ENCODE assay signal across 24 cellular contexts in the genomic region with DNA sequence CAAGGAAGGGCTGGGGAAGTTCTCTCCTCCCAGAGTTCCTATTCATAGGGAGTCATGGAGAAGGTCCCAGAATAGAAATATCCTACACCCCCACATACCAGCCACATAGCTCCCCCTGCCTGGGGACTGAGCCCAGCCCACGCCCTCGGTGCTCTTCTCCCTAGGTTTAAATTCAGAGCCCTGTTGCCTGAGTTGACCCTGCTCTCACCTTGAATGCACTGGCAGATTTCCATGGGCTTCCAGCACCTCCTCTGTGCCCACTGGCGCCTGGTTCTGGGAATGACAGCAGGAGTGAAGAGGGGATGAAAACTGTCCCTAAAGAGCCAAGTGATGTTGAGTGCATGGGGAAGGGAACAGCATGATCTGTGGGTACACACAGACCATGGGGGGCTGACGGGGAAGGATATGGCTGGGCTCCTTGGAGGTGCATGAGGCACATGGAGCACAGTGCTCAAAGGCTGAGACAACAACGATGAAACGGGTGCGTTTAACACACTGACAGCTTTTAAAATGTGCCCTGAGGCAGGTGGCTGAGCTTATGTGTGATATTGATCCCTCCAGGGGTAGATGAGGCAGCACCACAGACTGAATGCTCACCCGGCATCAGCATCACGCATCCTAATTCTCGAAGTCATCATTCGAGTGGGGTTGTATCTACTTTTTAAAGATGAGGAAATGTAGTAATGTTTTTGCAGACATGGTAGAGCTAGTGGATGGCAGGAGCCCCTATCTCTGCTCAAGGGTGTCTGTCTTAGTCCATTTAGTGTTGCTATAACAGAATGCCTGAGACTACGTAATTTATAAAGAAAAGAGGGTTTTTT. TPM values are rescaled to one million over a fixed set of nuclear protein-coding genes. Genes with fewer than 3 reads are reported as not detected.
A peak's percentile ranks its signal among the peaks of the same experiment; 100 is the strongest.
DNase-seq lines count a peak whose midpoint lies in the region; ATAC-seq and TF ChIP-seq lines count a peak whose summit lies in the region.
"Had no signal": no experiment of that assay in that cellular context is flagged by ENCODE, and none has a peak within 500 bp of the region (broad histone marks: within the 10 kb centered on the region; RNA-seq: fewer than 3 reads in every experiment).

No MANE protein-coding gene starts in this region.

- H3K27ac ChIP-seq in right atrium auricular region, result no peak overlapping the region
- no peak overlapping the region for H3K27ac ChIP-seq in coronary artery
- H3K27ac ChIP-seq: neutrophil, psoas muscle, uterus had no signal

- H3K27me3 ChIP-seq in right atrium auricular region, result no peaks in the 10 kb centered on the region
- H3K27me3 ChIP-seq: neutrophil, uterus had no signal

- peaks cover 5% of the 10 kb centered on the region for H3K27me3 Mint-ChIP-seq in nephron progenitor cell (ENCODE audit: low read depth, poor library complexity)
- no peaks in the 10 kb centered on the region for H3K27me3 Mint-ChIP-seq in activated CD8-positive, alpha-beta T cell treated with anti-CD3 and anti-CD28 coated beads, Interleukin-2, amount 10 ng/mL, durations not matched to agents 7 days and 5 days (ENCODE audit: low read depth)
- no peaks in the 10 kb centered on the region for H3K27me3 Mint-ChIP-seq in activated T-helper 17 cell treated with anti-CD3 and anti-CD28 coated beads, Interleukin-2, amount 50 U/mL, for 72 hours
- H3K27me3 Mint-ChIP-seq: activated CD4-positive, alpha-beta memory T cell treated with anti-CD3 and anti-CD28 coated beads, Interleukin-2, amount 10 ng/mL, durations not matched to agents 7 days and 5 days; B cell had no signal

- peak overlapping the region; percentile 36 for H3K27ac Mint-ChIP-seq in nephron progenitor cell
- no peak overlapping the region for H3K27ac Mint-ChIP-seq in activated CD8-positive, alpha-beta T cell treated with anti-CD3 and anti-CD28 coated beads, Interleukin-2, amount 10 ng/mL, durations not matched to agents 7 days and 5 days
- H3K27ac Mint-ChIP-seq in activated T-helper 17 cell treated with anti-CD3 and anti-CD28 coated beads, Interleukin-2, amount 50 U/mL, for 72 hours, result no peak overlapping the region
- H3K27ac Mint-ChIP-seq: activated CD4-positive, alpha-beta memory T cell treated with anti-CD3 and anti-CD28 coated beads, Interleukin-2, amount 10 ng/mL, durations not matched to agents 7 days and 5 days; activated naive CD4-positive, alpha-beta T cell treated with anti-CD3 and anti-CD28 coated beads, Interleukin-2, amount 50 U/mL, for 72 hours; B cell; CD8-positive, alpha-beta T cell; immature natural killer cell; memory B cell; stimulated activated memory B cell treated with anti-CD40 and anti-IgM and Interleukin-4, amounts not matched to agents 10 μg/mL and 1 μg/mL and 100 μg/mL, for 72 hours; T-helper 2 cell treated with Interferon-gamma antibody and Interleukin-4, amounts not matched to agents 5 μg/mL and 100 μg/mL, for 36 hours had no signal

- H3K9me3 ChIP-seq in right atrium auricular region, result no peaks in the 10 kb centered on the region
- H3K9me3 ChIP-seq: neutrophil, psoas muscle, uterus had no signal

- no peaks in the 10 kb centered on the region for H3K36me3 ChIP-seq in right atrium auricular region
- H3K36me3 ChIP-seq: neutrophil, uterus had no signal

- no peak overlapping the region for H3K4me3 Mint-ChIP-seq in nephron progenitor cell
- H3K4me3 Mint-ChIP-seq in activated CD8-positive, alpha-beta T cell treated with anti-CD3 and anti-CD28 coated beads, Interleukin-2, amount 10 ng/mL, durations not matched to agents 7 days and 5 days, result no peak overlapping the region
- H3K4me3 Mint-ChIP-seq in activated T-helper 17 cell treated with anti-CD3 and anti-CD28 coated beads, Interleukin-2, amount 50 U/mL, for 72 hours, result no peak overlapping the region
- H3K4me3 Mint-ChIP-seq: activated CD4-positive, alpha-beta memory T cell treated with anti-CD3 and anti-CD28 coated beads, Interleukin-2, amount 10 ng/mL, durations not matched to agents 7 days and 5 days; B cell; CD8-positive, alpha-beta T cell; immature natural killer cell; memory B cell; stimulated activated memory B cell treated with anti-CD40 and anti-IgM and Interleukin-4, amounts not matched to agents 10 μg/mL and 1 μg/mL and 100 μg/mL, for 72 hours; T-helper 2 cell treated with Interferon-gamma antibody and Interleukin-4, amounts not matched to agents 5 μg/mL and 100 μg/mL, for 36 hours had no signal

- peak; percentile 57 for ATAC-seq in Right ventricle myocardium superior (ENCODE audit: poor library complexity)
- no peak for ATAC-seq in activated CD8-positive, alpha-beta T cell treated with anti-CD3 and anti-CD28 coated beads, Interleukin-2, amount 10 ng/mL, durations not matched to agents 7 days and 5 days
- no peak for ATAC-seq in activated T-helper 17 cell treated with anti-CD3 and anti-CD28 coated beads, Interleukin-2, amount 50 U/mL, for 72 hours (replicated peaks)
- ATAC-seq: activated naive CD4-positive, alpha-beta T cell treated with anti-CD3 and anti-CD28 coated beads, Interleukin-2, amount 50 U/mL, for 72 hours; CD8-positive, alpha-beta T cell; psoas muscle; stimulated activated memory B cell treated with anti-CD40 and anti-IgM and Interleukin-4, amounts not matched to agents 10 μg/mL and 1 μg/mL and 100 μg/mL, for 72 hours had no signal

- peaks cover 0 to 29% of the 10 kb centered on the region in 2 donors for H3K4me1 ChIP-seq in right atrium auricular region

- intact Hi-C loops in Right ventricle myocardium superior (cut with DNase I), result no loop called here

- H3K4me3 ChIP-seq in right atrium auricular region (no peak overlapping the region), coronary artery (no peak overlapping the region)
- H3K4me3 ChIP-seq: psoas muscle, uterus had no signal

- TF ChIP-seq CTCF in right atrium auricular region (IDR thresholded peaks at IDR 0.05) (no peak), coronary artery (IDR thresholded peaks at IDR 0.05) (no peak), nephron progenitor cell (IDR thresholded peaks at IDR 0.05) (no peak)

- H3K36me3 Mint-ChIP-seq in nephron progenitor cell (ENCODE audit: low read depth), result no peaks in the 10 kb centered on the region
- H3K36me3 Mint-ChIP-seq in activated CD8-positive, alpha-beta T cell treated with anti-CD3 and anti-CD28 coated beads, Interleukin-2, amount 10 ng/mL, durations not matched to agents 7 days and 5 days (ENCODE audit: low read depth), result no peaks in the 10 kb centered on the region
- H3K36me3 Mint-ChIP-seq in activated T-helper 17 cell treated with anti-CD3 and anti-CD28 coated beads, Interleukin-2, amount 50 U/mL, for 72 hours (ENCODE audit: low read depth), result peaks cover 16% of the 10 kb centered on the region
- H3K36me3 Mint-ChIP-seq: memory B cell; stimulated activated memory B cell treated with anti-CD40 and anti-IgM and Interleukin-4, amounts not matched to agents 10 μg/mL and 1 μg/mL and 100 μg/mL, for 72 hours had no signal

- POLR2A ChIA-PET in activated CD8-positive, alpha-beta T cell treated with anti-CD3 and anti-CD28 coated beads, Interleukin-2, amount 10 ng/mL, durations not matched to agents 7 days and 5 days (lab: Charles Lee), result no interaction called here

- CTCF ChIA-PET in activated CD8-positive, alpha-beta T cell treated with anti-CD3 and anti-CD28 coated beads, Interleukin-2, amount 10 ng/mL, durations not matched to agents 7 days and 5 days (lab: Charles Lee), result no interaction called here

- peak; percentile 38 for DNase-seq in Right ventricle myocardium superior
- no peak for DNase-seq in right atrium auricular region (ENCODE audit: low spot score)
- peak; percentile 54 for DNase-seq in coronary artery (ENCODE audit: low spot score)
- DNase-seq in nephron progenitor cell, result no peak
- DNase-seq in activated CD8-positive, alpha-beta T cell treated with anti-CD3 and anti-CD28 coated beads, Interleukin-2, amount 10 ng/mL, durations not matched to agents 7 days and 5 days, result no peak
- DNase-seq in ACHN, result no peak
- no peak for DNase-seq in NCI-H1417 (lab: John Stamatoyannopoulos, UW)
- DNase-seq: activated CD4-positive, alpha-beta memory T cell treated with anti-CD3 and anti-CD28 coated beads, Interleukin-2, amount 10 ng/mL, durations not matched to agents 7 days and 5 days; activated CD4-positive, CD25-positive, alpha-beta regulatory T cell treated with anti-CD3 and anti-CD28 coated beads, Interleukin-2, amount 50 U/mL, for 72 hours; CD8-positive, alpha-beta T cell; effector CD8-positive, alpha-beta T cell; EL; immature natural killer cell; KG1; NCI-H1105 treated with DMSO at 0.1 percent for 48 hours; psoas muscle; uterus had no signal

- in situ Hi-C loops in ACHN (cut with HindIII; ENCODE audit: low pct_ligation_motif_present, low pct_unique_long_range_greater_than_20kb, low sequenced_read_pairs), result no loop called here

- peaks cover 6% of the 10 kb centered on the region for H3K9me3 Mint-ChIP-seq in nephron progenitor cell
- no peaks in the 10 kb centered on the region for H3K9me3 Mint-ChIP-seq in activated CD8-positive, alpha-beta T cell treated with anti-CD3 and anti-CD28 coated beads, Interleukin-2, amount 10 ng/mL, durations not matched to agents 7 days and 5 days (ENCODE audit: insufficient read depth)
- H3K9me3 Mint-ChIP-seq in activated T-helper 17 cell treated with anti-CD3 and anti-CD28 coated beads, Interleukin-2, amount 50 U/mL, for 72 hours, result no peaks in the 10 kb centered on the region
- H3K9me3 Mint-ChIP-seq: activated CD4-positive, alpha-beta memory T cell treated with anti-CD3 and anti-CD28 coated beads, Interleukin-2, amount 10 ng/mL, durations not matched to agents 7 days and 5 days; CD8-positive, alpha-beta T cell; memory B cell; stimulated activated memory B cell treated with anti-CD40 and anti-IgM and Interleukin-4, amounts not matched to agents 10 μg/mL and 1 μg/mL and 100 μg/mL, for 72 hours; T-helper 2 cell treated with Interferon-gamma antibody and Interleukin-4, amounts not matched to agents 5 μg/mL and 100 μg/mL, for 36 hours had no signal

- peaks cover 30% of the 10 kb centered on the region for H3K4me1 Mint-ChIP-seq in nephron progenitor cell
- H3K4me1 Mint-ChIP-seq in activated CD8-positive, alpha-beta T cell treated with anti-CD3 and anti-CD28 coated beads, Interleukin-2, amount 10 ng/mL, durations not matched to agents 7 days and 5 days (ENCODE audit: low read depth), result peaks cover 9% of the 10 kb centered on the region
- H3K4me1 Mint-ChIP-seq in activated T-helper 17 cell treated with anti-CD3 and anti-CD28 coated beads, Interleukin-2, amount 50 U/mL, for 72 hours, result no peaks in the 10 kb centered on the region
- H3K4me1 Mint-ChIP-seq: B cell; memory B cell; stimulated activated memory B cell treated with anti-CD40 and anti-IgM and Interleukin-4, amounts not matched to agents 10 μg/mL and 1 μg/mL and 100 μg/mL, for 72 hours had no signal

RNA-seq across cellular contexts. Expression of a gene that starts 53.7 kb away (rescaled TPM):
- total RNA-seq in Right ventricle myocardium superior (52.3 TPM), right atrium auricular region (100 to 1,000 TPM; 122 to 251 TPM)
- 1 to 10 TPM in 1 of 2 experiments, under 1 TPM in 1; 0.90 to 1.0 TPM for total RNA-seq in activated CD8-positive, alpha-beta T cell treated with anti-CD3 and anti-CD28 coated beads, Interleukin-2, amount 10 ng/mL, durations not matched to agents 7 days and 5 days
- total RNA-seq in activated T-helper 17 cell treated with anti-CD3 and anti-CD28 coated beads, Interleukin-2, amount 50 U/mL, for 72 hours, result 1 to 10 TPM; 2.6 to 3.6 TPM
- total RNA-seq: B cell had no signal

Comparison
In these comparisons a context has a peak if more than half of its experiments do, and no peak if none do; other contexts are left out.
1. DNase-seq: peak in Right ventricle myocardium superior (single experiment) and coronary artery (single experiment); none in right atrium auricular region (single experiment), nephron progenitor cell (single experiment), activated CD8-positive, alpha-beta T cell treated with anti-CD3 and anti-CD28 coated beads, Interleukin-2, amount 10 ng/mL, durations not matched to agents 7 days and 5 days (single experiment), ACHN (single experiment) and NCI-H1417 (0 of 3).
2. RNA of a gene that starts 53.7 kb away (total RNA-seq): 122 to 251 TPM in right atrium auricular region and 52.3 TPM in Right ventricle myocardium superior (single experiment); 2.6 to 3.6 TPM in activated T-helper 17 cell treated with anti-CD3 and anti-CD28 coated beads, Interleukin-2, amount 50 U/mL, for 72 hours and 0.90 to 1.0 TPM in activated CD8-positive, alpha-beta T cell treated with anti-CD3 and anti-CD28 coated beads, Interleukin-2, amount 10 ng/mL, durations not matched to agents 7 days and 5 days; every median in the first group is over 10 times any median in the second.